In the genomic region with DNA sequence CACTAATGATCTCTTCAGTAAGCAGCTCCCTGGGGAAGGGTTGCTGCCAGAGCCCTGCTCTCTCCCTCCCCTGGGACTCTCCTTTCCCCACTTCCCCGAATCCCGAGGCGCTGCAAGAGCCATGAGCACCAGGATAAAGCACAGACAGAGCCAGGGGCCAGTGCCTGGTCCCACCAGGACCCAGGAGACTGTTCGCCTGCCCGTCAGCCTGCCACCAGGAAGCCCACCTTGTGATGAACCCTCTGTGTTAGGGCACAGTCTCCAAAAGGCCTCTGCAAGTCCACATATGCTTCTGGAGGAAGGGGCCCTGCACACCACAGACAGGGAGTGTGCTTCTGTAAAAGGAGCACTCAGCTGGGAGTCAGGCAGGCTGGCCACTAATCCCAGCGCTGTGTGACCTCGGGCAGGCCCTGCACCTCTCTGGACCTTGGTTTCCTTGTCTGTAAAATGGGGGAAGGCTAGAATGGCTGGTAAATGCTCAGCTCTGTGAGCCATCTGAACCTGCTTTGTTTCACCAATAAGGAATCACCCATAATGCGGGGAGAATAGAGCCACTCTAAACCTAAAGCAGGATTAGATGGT, we compare ENCODE assay signal across 7 cellular contexts.
DNase-seq lines count a peak whose midpoint lies in the region; ATAC-seq, FAIRE-seq and TF ChIP-seq lines count a peak whose summit lies in the region.
"Not testable (repeated sequence)": the region's sequence is repeated elsewhere in the genome, so short reads cannot be mapped to it uniquely, and the experiment has no call there.

No MANE protein-coding gene starts in this region.

- WGBS in HepG2 (ENCODE audit: low lambda C conversion rate) = 15% methylated on average over 4 of the region's 8 CpGs
- WGBS in neuronal stem cell (ENCODE audit: extremely low coverage in 2 of 2, insufficient read length in 2 of 2, insufficient replicate concordance in 1 of 2), 2 donors = no CpG with 5 or more reads among the region's 8 CpGs

- TF ChIP-seq CTCF in RWPE1 (conservative IDR thresholded peaks at IDR 0.05; ENCODE audit: low read depth); HepG2 (CRISPR knock-in tag; IDR thresholded peaks at IDR 0.05): not testable (repeated sequence)

- H2BK12ac ChIP-seq in neuronal stem cell (ENCODE audit: low read length) = not testable (repeated sequence)

- TF ChIP-seq POLR2A in HepG2 (IDR thresholded peaks at IDR 0.05; ENCODE audit: insufficient read depth in 1 of 2, low read depth in 2 of 2, low read length in 2 of 2) = not testable (repeated sequence)

- peaks cover 34% of the 10 kb centered on the region for H3K4me1 ChIP-seq in BLaER1
- not testable (repeated sequence) for H3K4me1 ChIP-seq in HepG2 (ENCODE audit: insufficient read depth, low read length); neuronal stem cell (ENCODE audit: control insufficient read depth in 2 of 2, insufficient read depth in 1 of 2, low read depth in 1 of 2, low read length in 2 of 2)

- CTCF ChIA-PET in RWPE1 (lab: Yijun Ruan, JAX); HepG2 (lab: Yijun Ruan, JAX; ENCODE audit: low intra/inter-chr PET ratio, low total read pairs): not testable (repeated sequence)

- H3K14ac ChIP-seq in neuronal stem cell (ENCODE audit: low read length) = peak overlapping the region; percentile 9

- H3K36me3 ChIP-seq in BLaER1; HepG2 (replicated peaks in 1 of 2; ENCODE audit: control insufficient read depth in 1 of 2, insufficient read depth in 2 of 2, low read length in 2 of 2); neuronal stem cell (replicated peaks in 1 of 2; ENCODE audit: control insufficient read depth in 2 of 2, insufficient read depth in 2 of 2, low read length in 2 of 2): not testable (repeated sequence)

- not testable (repeated sequence) for H3K9ac ChIP-seq in BLaER1; HepG2 (ENCODE audit: insufficient read depth, low read depth, low read length); neuronal stem cell (ENCODE audit: low read depth, low read length, poor library complexity)

- not testable (repeated sequence) for H3K9me3 ChIP-seq in BLaER1; HepG2 (ENCODE audit: low read length); neuronal stem cell (replicated peaks in 1 of 2; ENCODE audit: control insufficient read depth in 2 of 2, insufficient read depth in 1 of 2, low read depth in 1 of 2, low read length in 2 of 2)

- not testable (repeated sequence) for FAIRE-seq in HepG2 (lab: Jason Lieb, UNC)

- peak overlapping the region; percentile 65 for H3K4me2 ChIP-seq in BLaER1
- H3K4me2 ChIP-seq in HepG2 (ENCODE audit: low read depth, low read length); neuronal stem cell (ENCODE audit: insufficient read depth, low read length, poor library complexity, severe bottlenecking): not testable (repeated sequence)

- not testable (repeated sequence) for TF ChIP-seq EP300 in HepG2 (IDR thresholded peaks at IDR 0.05; ENCODE audit: low read depth in 2 of 2, low read length in 2 of 2); HepG2 (CRISPR knock-in tag; IDR thresholded peaks at IDR 0.05; ENCODE audit: borderline replicate concordance)

- in situ Hi-C loops in HepG2 (cut with HindIII; ENCODE audit: extremely low pct_ligation_motif_present, low pct_unique_long_range_greater_than_20kb) = not testable (repeated sequence)

- ATAC-seq in Right ventricle myocardium superior (ENCODE audit: poor library complexity); HepG2: not testable (repeated sequence)

- intact Hi-C loops in Right ventricle myocardium superior (cut with DNase I); HepG2 (cut with micrococcal nuclease; ENCODE audit: unreplicated experiment): not testable (repeated sequence)

- not testable (repeated sequence) for H2BK15ac ChIP-seq in neuronal stem cell (ENCODE audit: low read length)

- BruUV-seq in HepG2 (replicated peaks; lab: Mats Ljungman, UMichigan) = not testable (repeated sequence)

- H3K79me2 ChIP-seq in HepG2 (ENCODE audit: insufficient read depth, low read length) = not testable (repeated sequence)

- H2AK5ac ChIP-seq in neuronal stem cell (ENCODE audit: low read depth, low read length) = peak overlapping the region; percentile 37

- peak; percentile 38 for DNase-seq in NCI-H1092 treated with DMSO at 0.1 percent for 48 hours (lab: John Stamatoyannopoulos, UW)
- DNase-seq in NCI-H2171 treated with DMSO at 0.1 percent for 48 hours (lab: John Stamatoyannopoulos, UW) = peak; percentile 83
- DNase-seq in RWPE1 (ENCODE audit: low spot score); HepG2 (ENCODE audit: low spot score); neuronal stem cell (ENCODE audit: low spot score): not testable (repeated sequence)
- DNase-seq in Right ventricle myocardium superior = peak; percentile 25

- H2AFZ ChIP-seq in HepG2 (ENCODE audit: low read length); neuronal stem cell (ENCODE audit: low read length): not testable (repeated sequence)

- not testable (repeated sequence) for H4K91ac ChIP-seq in neuronal stem cell (ENCODE audit: low read depth, low read length, poor library complexity)

- not testable (repeated sequence) for H2BK120ac ChIP-seq in neuronal stem cell (ENCODE audit: low read depth, low read length)

- H3K4me3 ChIP-seq in BLaER1; HepG2 (replicated peaks in 1 of 3; ENCODE audit: insufficient read depth in 1 of 3, low read depth in 2 of 3, low read length in 3 of 3); neuronal stem cell (ENCODE audit: low read length in 2 of 2): not testable (repeated sequence)

- not testable (repeated sequence) for H3K18ac ChIP-seq in neuronal stem cell (ENCODE audit: low read length)

- not testable (repeated sequence) for H3K23ac ChIP-seq in neuronal stem cell (ENCODE audit: low read depth, low read length, poor library complexity)

- not testable (repeated sequence) for TF ChIP-seq RAD21 in HepG2 (CRISPR knock-in tag; IDR thresholded peaks at IDR 0.05)

- not testable (repeated sequence) for H2BK5ac ChIP-seq in neuronal stem cell (ENCODE audit: low read length)

- not testable (repeated sequence) for H3K27ac ChIP-seq in BLaER1; HepG2 (ENCODE audit: extremely low read length, insufficient read depth, low read length); neuronal stem cell (replicated peaks; ENCODE audit: low read length)
- H3K27ac ChIP-seq in RWPE1 = peak overlapping the region; percentile 44

- H4K8ac ChIP-seq in neuronal stem cell (ENCODE audit: low read depth, low read length) = not testable (repeated sequence)

- H3K27me3 ChIP-seq in BLaER1 = not testable (repeated sequence)
- H3K27me3 ChIP-seq in HepG2 (ENCODE audit: control insufficient read depth in 1 of 2, insufficient read depth in 2 of 2, low read length in 2 of 2) (peaks cover 2 to 12% of the 10 kb centered on the region in 2 experiments; a peak in 3 of 5 replicates), neuronal stem cell (ENCODE audit: control insufficient read depth in 3 of 3, insufficient read depth in 3 of 3, low read depth in 1 of 3, low read length in 3 of 3) (peaks cover 0 to 20% (median 0%) of the 10 kb centered on the region in 3 experiments)

- H4K20me1 ChIP-seq in BLaER1; HepG2 (ENCODE audit: insufficient read depth, low read length): not testable (repeated sequence)

- POLR2A ChIA-PET in RWPE1 (lab: Yijun Ruan, JAX; ENCODE audit: low non-redundant PET); HepG2 (lab: Yijun Ruan, JAX): not testable (repeated sequence)

- H3K4ac ChIP-seq in neuronal stem cell (ENCODE audit: low read length) = not testable (repeated sequence)

- H3K79me1 ChIP-seq in neuronal stem cell (ENCODE audit: low read depth, low read length) = not testable (repeated sequence)

TF ChIP-seq in HepG2, 621 proteins besides CTCF, POLR2A, EP300 and RAD21:
- TF ChIP-seq ZNF768 (CRISPR knock-in tag; IDR thresholded peaks at IDR 0.05) = peak; percentile 90
